ENCODE assay signal across 2 cellular contexts in the genomic region with DNA sequence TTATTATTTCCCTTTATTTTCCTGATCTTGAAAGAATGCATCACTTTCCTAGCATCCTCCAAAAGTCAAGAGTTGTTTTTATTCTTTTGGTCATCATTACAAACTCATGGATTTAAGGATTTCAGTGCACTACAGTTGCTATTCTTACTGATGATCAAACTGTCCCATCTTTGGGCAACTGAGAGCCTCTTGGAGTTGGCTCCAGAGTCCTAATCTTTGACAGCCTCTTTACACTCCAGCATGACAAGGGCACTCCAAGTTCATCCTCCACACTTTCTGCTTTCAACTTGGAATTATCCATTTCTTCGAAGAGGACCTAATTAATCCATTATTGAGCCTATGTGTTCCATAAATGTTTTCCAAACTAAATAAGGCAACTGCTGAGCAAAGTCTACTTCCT.
TF ChIP-seq lines count a peak whose summit lies in the region.

No MANE protein-coding gene starts in this region.

TF ChIP-seq in SK-N-SH, 30 proteins besides CTCF, POLR2A, EP300 and RAD21 (continued from another document):
- no peak for TF ChIP-seq PBX3 (IDR thresholded peaks at IDR 0.05)
- TF ChIP-seq FOXM1 (IDR thresholded peaks at IDR 0.05; ENCODE audit: low read depth) = no peak
- TF ChIP-seq TAF1 (IDR thresholded peaks at IDR 0.05; ENCODE audit: borderline replicate concordance, low read depth, low read length) = no peak
- TF ChIP-seq CHD2 (IDR thresholded peaks at IDR 0.05; ENCODE audit: low read length, partially characterized antibody) = no peak

TF ChIP-seq in SK-N-SH treated with all-trans-retinoic acid at 6 μM for 48 hours, 23 proteins besides CTCF, POLR2A, EP300 and RAD21 (continued from another document):
- TF ChIP-seq ZNF70 (CRISPR knock-in tag; IDR thresholded peaks at IDR 0.05) = no peak
- TF ChIP-seq CSDC2 (CRISPR knock-in tag; IDR thresholded peaks at IDR 0.05) = no peak
- TF ChIP-seq ZNF8 (CRISPR knock-in tag; IDR thresholded peaks at IDR 0.05) = no peak
- no peak for TF ChIP-seq TSHZ2 (CRISPR knock-in tag; IDR thresholded peaks at IDR 0.05)
